Comparison of ENCODE assay signal across 18 cellular contexts in genomic region chr5:78763659-78764189, GRCh38.
"Had no signal": no experiment of that assay in that cellular context is flagged by ENCODE, and none has a peak within 500 bp of the region (broad histone marks: within the 10 kb centered on the region; RNA-seq: fewer than 3 reads in every experiment).

No MANE protein-coding gene starts in this region.

- FAIRE-seq: endothelial cell of umbilical vein, TTC549 had no signal

- H3K27ac Mint-ChIP-seq: activated CD4-positive, alpha-beta T cell treated with anti-CD3 and anti-CD28 coated beads, Interleukin-2, amount 10 ng/mL, durations not matched to agents 7 days and 5 days; activated naive CD8-positive, alpha-beta T cell treated with anti-CD3 and anti-CD28 coated beads for 36 hours; brain; stimulated activated effector memory CD8-positive, alpha-beta T cell treated with anti-CD3 and anti-CD28 coated beads, Interleukin-12 subunit alpha, Interleukin-12 subunit beta, amount 100 ng/mL, for 72 hours had no signal

- H3K4me1 Mint-ChIP-seq: activated naive CD8-positive, alpha-beta T cell treated with anti-CD3 and anti-CD28 coated beads for 36 hours; brain; stimulated activated effector memory CD8-positive, alpha-beta T cell treated with anti-CD3 and anti-CD28 coated beads, Interleukin-12 subunit alpha, Interleukin-12 subunit beta, amount 100 ng/mL, for 72 hours had no signal

- H3K27me3 ChIP-seq: esophagus squamous epithelium, hepatocyte, ovary, transverse colon had no signal

- H3K4me1 ChIP-seq: esophagus squamous epithelium had no signal

- H3K27ac ChIP-seq: coronary artery, esophagus squamous epithelium, hepatocyte, ovary, transverse colon had no signal

- H3K36me3 Mint-ChIP-seq: brain; stimulated activated effector memory CD8-positive, alpha-beta T cell treated with anti-CD3 and anti-CD28 coated beads, Interleukin-12 subunit alpha, Interleukin-12 subunit beta, amount 100 ng/mL, for 72 hours had no signal

- H3K4me3 Mint-ChIP-seq: activated CD4-positive, alpha-beta T cell treated with anti-CD3 and anti-CD28 coated beads, Interleukin-2, amount 10 ng/mL, durations not matched to agents 7 days and 5 days; activated naive CD8-positive, alpha-beta T cell treated with anti-CD3 and anti-CD28 coated beads for 36 hours; brain; stimulated activated effector memory CD8-positive, alpha-beta T cell treated with anti-CD3 and anti-CD28 coated beads, Interleukin-12 subunit alpha, Interleukin-12 subunit beta, amount 100 ng/mL, for 72 hours had no signal

- DNase-seq: activated CD4-positive, alpha-beta T cell treated with anti-CD3 and anti-CD28 coated beads, Interleukin-2, amount 10 ng/mL, durations not matched to agents 7 days and 5 days; activated CD8-positive, alpha-beta memory T cell treated with anti-CD3 and anti-CD28 coated beads for 24 hours; activated naive CD8-positive, alpha-beta T cell treated with anti-CD3 and anti-CD28 coated beads for 36 hours; central memory CD4-positive, alpha-beta T cell; effector CD8-positive, alpha-beta T cell; esophagus squamous epithelium; islet precursor cell; mammary epithelial cell; naive B cell; ovary; stimulated activated CD4-positive, alpha-beta T cell treated with anti-CD3 and anti-CD28 coated beads, Interleukin-12 subunit alpha, Interleukin-12 subunit beta, amount 100 ng/mL, for 4 hours; transverse colon had no signal

- H3K4me2 ChIP-seq: hepatocyte had no signal

- H3K27me3 Mint-ChIP-seq: activated CD4-positive, alpha-beta T cell treated with anti-CD3 and anti-CD28 coated beads, Interleukin-2, amount 10 ng/mL, durations not matched to agents 7 days and 5 days; naive B cell had no signal

- H3K9me3 Mint-ChIP-seq: activated CD4-positive, alpha-beta T cell treated with anti-CD3 and anti-CD28 coated beads, Interleukin-2, amount 10 ng/mL, durations not matched to agents 7 days and 5 days; activated naive CD8-positive, alpha-beta T cell treated with anti-CD3 and anti-CD28 coated beads for 36 hours had no signal

- H3K9me3 ChIP-seq: esophagus squamous epithelium, ovary, transverse colon had no signal

- H3K36me3 ChIP-seq: esophagus squamous epithelium, ovary, transverse colon had no signal

- H3K79me2 ChIP-seq: hepatocyte had no signal

- H2AFZ ChIP-seq: hepatocyte had no signal

- H3K4me3 ChIP-seq: coronary artery, esophagus squamous epithelium, hepatocyte, ovary, transverse colon had no signal
